7 cellular contexts compared by ENCODE assay signal in the genomic region with DNA sequence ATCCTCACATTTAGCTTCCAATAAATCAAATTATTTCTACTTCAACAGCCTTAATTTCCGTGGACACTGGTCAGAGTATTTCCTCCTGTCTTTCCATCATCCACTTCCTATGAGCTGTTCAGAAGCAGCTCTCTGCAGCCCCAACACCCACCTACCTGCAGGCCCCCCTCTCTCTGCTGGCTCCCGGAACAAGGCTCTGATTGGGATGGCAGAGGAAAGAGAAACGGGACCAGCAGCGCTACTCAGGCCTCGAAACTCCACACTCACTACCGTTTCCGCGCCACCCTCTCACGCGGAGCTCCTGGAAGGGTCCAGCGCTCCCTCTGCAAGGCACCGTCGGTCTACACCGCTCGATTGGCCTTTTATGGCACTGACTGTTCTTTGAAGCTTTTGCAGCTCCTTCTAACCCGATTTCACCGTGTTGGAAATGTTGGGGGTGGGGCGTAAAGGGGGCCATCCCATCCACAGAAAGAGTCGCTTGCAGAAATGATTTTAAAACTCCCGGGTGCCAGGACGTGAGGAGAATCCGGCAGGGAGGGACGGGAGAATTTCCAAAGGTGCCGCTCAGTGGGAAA. TPM values are rescaled to one million over a fixed set of nuclear protein-coding genes. Genes with fewer than 3 reads are reported as not detected.
A peak's percentile ranks its signal among the peaks of the same experiment; 100 is the strongest.
DNase-seq lines count a peak whose midpoint lies in the region; ATAC-seq and TF ChIP-seq lines count a peak whose summit lies in the region.

No MANE protein-coding gene starts in this region.

- H2BK15ac ChIP-seq in IMR-90 (ENCODE audit: low read depth, low read length) = peak overlapping the region; percentile 22; the same call in 2 of the 3 replicates

- H3K79me1 ChIP-seq in IMR-90 (ENCODE audit: low read depth in 1 of 2, low read length in 2 of 2) = peaks cover 12 to 56% of the 10 kb centered on the region in 2 experiments; a peak in 3 of 4 replicates

- in situ Hi-C loops in IMR-90 (cut with MboI; ENCODE audit: low sequenced_read_pairs) = loop anchor here (25.0 kb wide), 3 partner anchors 634 to 1116 kb away; partner anchors contain the start of gene AMOTL1

- H4K8ac ChIP-seq in IMR-90 (ENCODE audit: low read depth in 2 of 2, low read length in 2 of 2) = peak overlapping the region; percentile 67 to 71

- peak overlapping the region; percentile 6 for H2BK20ac ChIP-seq in IMR-90 (ENCODE audit: low read depth, low read length)

- WGBS in IMR-90 (ENCODE audit: extremely low coverage in 2 of 2, insufficient read length in 1 of 2), 2 experiments = 0% methylated on average over 6 of the region's 24 CpGs; no CpG with 5 or more reads in 1 of the 2 experiments
- WGBS in heart left ventricle, 4 donors = 0 to 1% (median 0%) methylated on average over 24 of the region's 24 CpGs

- H3K4me1 ChIP-seq in IMR-90 (ENCODE audit: control insufficient read depth, insufficient read depth, low read length) = peaks cover 13% of the 10 kb centered on the region
- peaks cover 0 to 48% (median 42%) of the 10 kb centered on the region in 12 donors for H3K4me1 ChIP-seq in heart left ventricle

- H3K27ac Mint-ChIP-seq in activated B cell treated with CpG ODN at 0.5 μM for 24 hours = peak overlapping the region; percentile 93

- H3K27me3 ChIP-seq in IMR-90 (ENCODE audit: control insufficient read depth, insufficient read depth, low read length) (no peaks in the 10 kb centered on the region), heart left ventricle (no peaks in the 10 kb centered on the region)

- intact Hi-C loops in IMR-90 (cut with micrococcal nuclease) (loop anchor here (2.0 kb wide), 1 partner anchor 207 kb away; no protein-coding TSS in a partner anchor), activated B cell treated with CpG ODN at 0.5 μM for 24 hours (cut with micrococcal nuclease) (loop anchor here (1.0 to 5.0 kb wide), 7 partner anchors 23 to 931 kb away; partner anchors contain the start of genes ANKRD49, C11orf54, CEP295 and MED17), heart left ventricle (cut with DNase I) (loop anchor here in 1 of 10 donors (10.0 kb wide), 1 partner anchor 57 kb away; no protein-coding TSS in a partner anchor), posterior cingulate gyrus (cut with DNase I) (no loop called here)

- H3K4ac ChIP-seq in IMR-90 (ENCODE audit: low read depth, low read length) = peak overlapping the region; percentile 97

- peak overlapping the region; percentile 83 for H4K91ac ChIP-seq in IMR-90 (ENCODE audit: insufficient read depth, low read depth, low read length)

- TF ChIP-seq RAD21 in IMR-90 (IDR thresholded peaks at IDR 0.05; ENCODE audit: low read length) = no peak; the same call in 1 of the 2 replicates

- no peak for TF ChIP-seq CTCF in GM10266 (IDR thresholded peaks at IDR 0.05; ENCODE audit: control insufficient read depth, insufficient read depth, low read depth, missing control alignments)
- no peak for TF ChIP-seq CTCF in IMR-90 (conservative IDR thresholded peaks at IDR 0.05; ENCODE audit: low read depth, low read length)
- TF ChIP-seq CTCF in activated B cell treated with CpG ODN at 0.5 μM for 24 hours (IDR thresholded peaks at IDR 0.05) = no peak
- no peak for TF ChIP-seq CTCF in heart left ventricle (IDR thresholded peaks at IDR 0.05)

- H4K20me1 ChIP-seq in IMR-90 (ENCODE audit: insufficient read depth, low read length) = peaks cover 25% of the 10 kb centered on the region

- peak; percentile 35 for DNase-seq in GM10266 (ENCODE audit: extremely low spot score)
- DNase-seq in IMR-90 = no peak
- peak; percentile 26 for DNase-seq in activated B cell treated with CpG ODN at 0.5 μM for 24 hours
- peak in 2 of 5 donors; percentile 47 to 48 for DNase-seq in heart left ventricle
- DNase-seq in posterior cingulate gyrus = peak in 8 of 10 donors; percentile 16 to 83 (median 38)
- DNase-seq in foreskin melanocyte = no peak

- H3K27ac ChIP-seq in IMR-90 (ENCODE audit: insufficient read depth, low read length) = peak overlapping the region; percentile 90
- H3K27ac ChIP-seq in heart left ventricle = peak overlapping the region; percentile 83 to 98 (median 90)

- peak overlapping the region; percentile 92 for H2AK9ac ChIP-seq in IMR-90 (replicated peaks; ENCODE audit: low read depth, low read length, poor library complexity)

- H3K23ac ChIP-seq in IMR-90 (ENCODE audit: low read depth, low read length) = peak overlapping the region; percentile 96

- POLR2A ChIA-PET in IMR-90 (lab: Charles Lee; ENCODE audit: unreplicated experiment) (interaction anchor here (0.7 to 1.1 kb wide), 4 partner anchors 27 to 926 kb away, joined by 3 to 12 read pairs (median 4); no protein-coding TSS in a partner anchor), activated B cell treated with CpG ODN at 0.5 μM for 24 hours (lab: Charles Lee) (interaction anchor here (0.7 to 3.3 kb wide), 13 partner anchors 11 to 1663 kb away, joined by 3 to 19 read pairs (median 5); partner anchors contain the start of genes ANKRD49, C11orf54, CEP295 and CWC15)

- H3K9me3 Mint-ChIP-seq in activated B cell treated with CpG ODN at 0.5 μM for 24 hours = no peaks in the 10 kb centered on the region

- H3K4me2 ChIP-seq in IMR-90 (ENCODE audit: low read depth, low read length) = peak overlapping the region; percentile 65

- H3K36me3 ChIP-seq in IMR-90 (ENCODE audit: control insufficient read depth, insufficient read depth, low read length) (no peaks in the 10 kb centered on the region), heart left ventricle (no peaks in the 10 kb centered on the region)

- H3K4me3 Mint-ChIP-seq in activated B cell treated with CpG ODN at 0.5 μM for 24 hours = no peak overlapping the region

- peak overlapping the region; percentile 91 for H3K14ac ChIP-seq in IMR-90 (replicated peaks; ENCODE audit: low read depth, low read length)

- peaks cover 6% of the 10 kb centered on the region for H3K36me3 Mint-ChIP-seq in activated B cell treated with CpG ODN at 0.5 μM for 24 hours (ENCODE audit: low read depth)

- H3K9ac ChIP-seq in IMR-90 (ENCODE audit: low read depth, low read length) = peak overlapping the region; percentile 78

- peak overlapping the region; percentile 90 for H2BK120ac ChIP-seq in IMR-90 (ENCODE audit: low read depth, low read length)

- H3K9me1 ChIP-seq in IMR-90 (ENCODE audit: insufficient read depth, low read length) = peaks cover 17% of the 10 kb centered on the region

- peak overlapping the region; percentile 94 for H3K56ac ChIP-seq in IMR-90 (ENCODE audit: extremely low read depth, insufficient read depth, low read length)

- dilution Hi-C loops in IMR-90 (cut with HindIII; ENCODE audit: low sequenced_read_pairs, unreplicated experiment) = no loop called here

- no peak for TF ChIP-seq POLR2A in IMR-90 (IDR thresholded peaks at IDR 0.05; ENCODE audit: low read depth, low read length)
- TF ChIP-seq POLR2A in heart left ventricle (IDR thresholded peaks at IDR 0.05) = no peak

- H3K9me3 ChIP-seq in IMR-90 (ENCODE audit: control insufficient read depth, insufficient read depth, low read length) (no peaks in the 10 kb centered on the region), heart left ventricle (no peaks in the 10 kb centered on the region)

- H3K18ac ChIP-seq in IMR-90 (ENCODE audit: low read depth, low read length) = peak overlapping the region; percentile 49

- CTCF ChIA-PET in IMR-90 (lab: Yijun Ruan, JAX) = interaction anchor here (0.6 to 1.1 kb wide), 2 partner anchors 139 to 198 kb away, joined by 4 read pairs; no protein-coding TSS in a partner anchor
- CTCF ChIA-PET in activated B cell treated with CpG ODN at 0.5 μM for 24 hours (lab: Charles Lee) = interaction anchor here (1.3 to 1.4 kb wide), 2 partner anchors 11 to 56 kb away, joined by 4 to 6 read pairs; no protein-coding TSS in a partner anchor

- no peaks in the 10 kb centered on the region for H3K27me3 Mint-ChIP-seq in activated B cell treated with CpG ODN at 0.5 μM for 24 hours

- H2BK5ac ChIP-seq in IMR-90 (ENCODE audit: low read depth, low read length, poor library complexity, severe bottlenecking) = peak overlapping the region; percentile 92

- BruUV-seq in IMR-90 (replicated peaks; lab: Mats Ljungman, UMichigan) = no TSS peak

- H3K4me3 ChIP-seq in IMR-90 (ENCODE audit: insufficient read depth, low read depth, low read length) (peak overlapping the region; percentile 88), heart left ventricle (peak overlapping the region; percentile 62 to 87 (median 83))

- peak; percentile 26 for ATAC-seq in GM21526 (IDR thresholded peaks at IDR 0.05; ENCODE audit: low FRiP score, unreplicated experiment)
- peak; percentile 16 for ATAC-seq in IMR-90 (ENCODE audit: low read depth)
- ATAC-seq in activated B cell treated with CpG ODN at 0.5 μM for 24 hours (ENCODE audit: low read depth) = peak; percentile 31
- ATAC-seq in heart left ventricle = peak; percentile 17 to 47 (median 24)

- H3K4me1 Mint-ChIP-seq in activated B cell treated with CpG ODN at 0.5 μM for 24 hours = peaks cover 20% of the 10 kb centered on the region

- peak overlapping the region; percentile 95 for H2AFZ ChIP-seq in IMR-90 (replicated peaks; ENCODE audit: low read length, poor library complexity)

- H2AK5ac ChIP-seq in IMR-90 (ENCODE audit: low read depth, low read length) = peak overlapping the region; percentile 87

- H4K5ac ChIP-seq in IMR-90 (ENCODE audit: low read depth, low read length) = peak overlapping the region; percentile 76

TF ChIP-seq in IMR-90, 13 proteins besides CTCF, POLR2A, EP300 and RAD21:
- peak; percentile 62; the same call in 1 of the 2 replicates for TF ChIP-seq CHD1 (IDR thresholded peaks at IDR 0.05; ENCODE audit: low read depth, low read length)
- TF ChIP-seq MAFK (IDR thresholded peaks at IDR 0.05; ENCODE audit: low read depth, low read length) = no peak

RNA-seq across cellular contexts. Expression of gene PANX1, which starts 0.4 kb away (rescaled TPM):
- 70.3 and 70.8 TPM in 2 replicates for total RNA-seq in IMR-90 (2012; rRNA removed)
- polyA plus RNA-seq in IMR-90 (2012; rRNA removed) = 26.3 and 29.8 TPM in 2 replicates
- polyA plus RNA-seq in IMR-90 (2012; cell fraction: cytosol; rRNA removed) = 13.5 and 16.4 TPM in 2 replicates
- 5.1 and 13.1 TPM in 2 replicates for polyA plus RNA-seq in IMR-90 (2012; cell fraction: nucleus; rRNA removed; ENCODE audit: low replicate concordance)
- 9.2 and 11.2 TPM in 2 replicates for total RNA-seq in activated B cell treated with CpG ODN at 0.5 μM for 24 hours
- 10 to 100 TPM; 14.3 to 57.5 (median 24.6) TPM for total RNA-seq in heart left ventricle
- 10 to 100 TPM in 1 of 2 donors, 1 to 10 TPM in 1; 5.8 to 17.9 TPM for polyA plus RNA-seq in heart left ventricle

Comparison
In these comparisons a context has a peak if more than half of its experiments do, and no peak if none do; other contexts are left out.
1. DNase-seq: peak in GM10266 (single experiment), activated B cell treated with CpG ODN at 0.5 μM for 24 hours (single experiment) and posterior cingulate gyrus (8 of 10); none in IMR-90 (single experiment) and foreskin melanocyte (single experiment).
2. Peak in every context shown above with its lines, with median percentiles within 50 percentile points of each other: ATAC-seq.